Comparison of ENCODE assay signal across 25 cellular contexts in genomic region chr13:101354895-101355294, GRCh38.
"Had no signal": no experiment of that assay in that cellular context is flagged by ENCODE, and none has a peak within 500 bp of the region (broad histone marks: within the 10 kb centered on the region; RNA-seq: fewer than 3 reads in every experiment).

No MANE protein-coding gene starts in this region.

- ATAC-seq: naive thymus-derived CD8-positive, alpha-beta T cell; natural killer cell treated with Interleukin-12 subunit alpha and Interleukin-12 subunit beta and Interleukin-15 and Interleukin-18, amount 100 ng/mL, for 72 hours; pancreas; psoas muscle; right cardiac atrium; sciatic nerve; stimulated activated effector memory CD8-positive, alpha-beta T cell treated with anti-CD3 and anti-CD28 coated beads, Interleukin-12 subunit alpha, Interleukin-12 subunit beta, amount 100 ng/mL, for 72 hours; stimulated activated naive B cell treated with anti-CD40 and anti-IgM and Interleukin-4, amounts not matched to agents 10 μg/mL and 1 μg/mL and 100 μg/mL, for 72 hours; upper lobe of right lung had no signal

- H3K4me3 ChIP-seq: pancreas, psoas muscle, skin epidermis, smooth muscle cell, stomach, thoracic aorta, thyroid gland, tibial nerve, upper lobe of right lung, uterus had no signal

- H3K27ac ChIP-seq: neutrophil, pancreas, psoas muscle, skin epidermis, stomach, thoracic aorta, thyroid gland, tibial nerve, upper lobe of right lung, uterus had no signal

- H3K9me3 ChIP-seq: neutrophil, pancreas, psoas muscle, stomach, thoracic aorta, thyroid gland, tibial nerve, upper lobe of right lung, uterus had no signal

- H3K4me2 ChIP-seq: smooth muscle cell had no signal

- DNase-seq: naive B cell; naive thymus-derived CD8-positive, alpha-beta T cell; nephron progenitor cell; nucleus accumbens; pancreas; psoas muscle; stimulated activated CD4-positive, alpha-beta T cell treated with anti-CD3 and anti-CD28 coated beads, Interleukin-15, amount 100 ng/mL, for 24 hours; stimulated activated CD4-positive, alpha-beta T cell treated with anti-CD3 and anti-CD28 coated beads, Interleukin-2, amount 100 ng/mL, for 24 hours; stimulated activated CD4-positive, alpha-beta T cell treated with anti-CD3 and anti-CD28 coated beads, Interleukin-2, amount 100 ng/mL, for 48 hours; stimulated activated CD4-positive, alpha-beta T cell treated with anti-CD3 and anti-CD28 coated beads, Interleukin-4, amount 100 ng/mL, for 24 hours; stimulated activated naive B cell treated with anti-CD40 and anti-IgM and Interleukin-4, amounts not matched to agents 10 μg/mL and 1 μg/mL and 100 μg/mL, for 72 hours; stimulated activated naive CD4-positive, alpha-beta T cell treated with Interleukin-2 at 50 U/mL for 16 hours; stomach; thyroid gland; upper lobe of right lung; uterus had no signal

- H3K27me3 ChIP-seq: neutrophil, pancreas, stomach, thyroid gland, tibial nerve, upper lobe of right lung, uterus had no signal

- H3K36me3 ChIP-seq: neutrophil, pancreas, stomach, thoracic aorta, thyroid gland, tibial nerve, upper lobe of right lung, uterus had no signal

- H3K4me1 ChIP-seq: pancreas, psoas muscle, stomach, thyroid gland, tibial nerve, upper lobe of right lung, uterus had no signal

- FAIRE-seq: pancreas had no signal
